In genomic region chr16:30557950-30558788, GRCh38 we compare ENCODE assay signal across 8 cellular contexts. TPM values are rescaled to one million over a fixed set of nuclear protein-coding genes. Genes with fewer than 3 reads are reported as not detected.
DNase-seq lines count a peak whose midpoint lies in the region; ATAC-seq lines count a peak whose summit lies in the region.

Gene ZNF764, minus strand, starts transcription at chr16:30558374. Its CDS starts 192 bp downstream, at chr16:30558182.

- peak; percentile 90 for ATAC-seq in GM19467 (IDR thresholded peaks at IDR 0.05; ENCODE audit: unreplicated experiment)

- DNase-seq in COLO668 (lab: John Stamatoyannopoulos, UW; ENCODE audit: unreplicated experiment) (peak; percentile 98), HS-5 (ENCODE audit: low read depth) (peak; percentile 90), lung microvascular endothelial cell (ENCODE audit: low read depth in 2 of 2) (peak; percentile 98)
- DNase-seq in NK-92 treated with Interleukin-12 subunit alpha and Interleukin-12 subunit beta, amount 100 ng/mL, for 24 hours (lab: John Stamatoyannopoulos, UW), result peak; percentile 96
- peak; percentile 97 for DNase-seq in activated CD8-positive, alpha-beta memory T cell treated with anti-CD3 and anti-CD28 coated beads for 24 hours
- peak; percentile 94 for DNase-seq in effector CD4-positive, alpha-beta T cell
- peak; percentile 93 to 97 (median 94) for DNase-seq in stimulated activated CD4-positive, alpha-beta T cell treated with anti-CD3 and anti-CD28 coated beads, TNF-alpha, amount 100 ng/mL, for 48 hours (ENCODE audit: low read depth in 3 of 3)

RNA-seq across cellular contexts. Expression of gene ZNF764, which starts in this region (rescaled TPM):
- total RNA-seq in lung microvascular endothelial cell, result 2.0 and 3.2 TPM in 2 replicates

Comparison
In these comparisons a context has a peak if more than half of its experiments do, and no peak if none do; other contexts are left out.
1. Peak in every context shown above with its lines: DNase-seq and ATAC-seq.